8 cellular contexts compared by ENCODE assay signal in the genomic region with DNA sequence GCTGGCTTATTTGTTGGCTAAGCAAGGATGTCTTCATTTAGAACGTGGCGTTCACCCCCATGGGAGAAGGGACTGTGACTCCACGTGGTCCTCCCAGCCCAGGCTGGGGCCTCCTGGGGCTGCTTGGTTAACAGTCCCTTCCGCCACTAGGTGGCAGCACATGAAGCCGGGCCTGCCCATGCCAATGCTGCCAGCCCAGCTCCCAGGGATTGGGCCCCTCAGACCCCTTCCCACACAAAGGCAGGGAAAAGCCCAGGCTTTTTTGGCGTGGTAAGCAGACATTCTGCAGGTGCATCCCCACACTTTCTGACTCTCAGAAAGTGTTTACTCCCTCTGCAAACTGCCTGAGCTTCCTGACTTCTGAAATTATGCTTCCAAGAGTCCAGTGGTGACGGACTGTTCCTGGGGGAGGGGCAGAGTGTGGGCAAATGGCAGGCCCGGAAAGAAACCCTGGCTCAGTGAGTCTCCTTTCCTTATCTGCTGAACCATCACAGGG. TPM values are rescaled to one million over a fixed set of nuclear protein-coding genes. Genes with fewer than 3 reads are reported as not detected.
A peak's percentile ranks its signal among the peaks of the same experiment; 100 is the strongest.
DNase-seq lines count a peak whose midpoint lies in the region; ATAC-seq and TF ChIP-seq lines count a peak whose summit lies in the region.

No MANE protein-coding gene starts in this region.

- H4K20me1 ChIP-seq in osteoblast (ENCODE audit: insufficient read depth, low read length), result peaks cover 47% of the 10 kb centered on the region

- H3K4me1 Mint-ChIP-seq in CD4-positive, alpha-beta memory T cell, result peaks cover 28 to 53% (median 43%) of the 10 kb centered on the region in 4 donors
- H3K4me1 Mint-ChIP-seq in HFFc6 (ENCODE audit: low read depth), result peaks cover 35% of the 10 kb centered on the region

- peaks cover 49% of the 10 kb centered on the region for H3K4me1 ChIP-seq in CD4-positive, alpha-beta memory T cell (ENCODE audit: insufficient read depth, low read length)
- H3K4me1 ChIP-seq in osteoblast (ENCODE audit: insufficient read depth, low read length) (peaks cover 10% of the 10 kb centered on the region), thyroid gland (peaks cover 27 to 62% of the 10 kb centered on the region in 2 donors)

- no peak overlapping the region for H3K4me2 ChIP-seq in osteoblast (ENCODE audit: insufficient read depth, low read length)

- DNase-seq in CD4-positive, alpha-beta memory T cell, result peak; percentile 70 to 81 (median 74)
- peak; percentile 57 for DNase-seq in HFFc6
- peak; percentile 52 for DNase-seq in RPMI7951 (ENCODE audit: low read depth)
- peak; percentile 79 for DNase-seq in activated T-helper 9 cell treated with anti-CD3 and anti-CD28 coated beads, Interleukin-2, amount 50 U/mL, for 16 hours (ENCODE audit: low read depth)
- peak; percentile 45 for DNase-seq in foreskin melanocyte
- peak; percentile 99 for DNase-seq in osteoblast (ENCODE audit: insufficient read length, low spot score, missing footprints)
- peak; percentile 81 to 87 for DNase-seq in thyroid gland

- CTCF ChIA-PET in CD4-positive, alpha-beta memory T cell (lab: Charles Lee; ENCODE audit: partially characterized antibody), result interaction anchor here (0.6 to 7.1 kb wide), 32 partner anchors 10 to 462 kb away, joined by 3 to 168 read pairs (median 8); partner anchors contain the start of genes APOBEC3C, APOBEC3G, CBX7 and RPL3

- peaks cover 32% of the 10 kb centered on the region for H3K79me2 ChIP-seq in osteoblast (ENCODE audit: insufficient read depth, low read length)

- peak overlapping the region in 1 of 8 donors; percentile 54 for H3K4me3 Mint-ChIP-seq in CD4-positive, alpha-beta memory T cell
- no peak overlapping the region for H3K4me3 Mint-ChIP-seq in HFFc6

- H3K36me3 ChIP-seq in CD4-positive, alpha-beta memory T cell (ENCODE audit: insufficient read depth, low read length), result peaks cover 29% of the 10 kb centered on the region
- peaks cover 30% of the 10 kb centered on the region for H3K36me3 ChIP-seq in osteoblast (ENCODE audit: insufficient read depth, low read length)
- H3K36me3 ChIP-seq in thyroid gland, result peaks cover 12 to 13% of the 10 kb centered on the region in 2 donors

- H2AFZ ChIP-seq in osteoblast (ENCODE audit: low read length), result no peak overlapping the region

- TF ChIP-seq CTCF in HFFc6 (IDR thresholded peaks at IDR 0.05) (peak; percentile 97), osteoblast (IDR thresholded peaks at IDR 0.05; ENCODE audit: extremely low read depth, low read depth, low read length) (peak; percentile 93), thyroid gland (IDR thresholded peaks at IDR 0.05) (peak; percentile 72 to 88 (median 78))

- no peak for ATAC-seq in GM21737 (IDR thresholded peaks at IDR 0.05; ENCODE audit: unreplicated experiment)

- no peaks in the 10 kb centered on the region for H3K9me3 ChIP-seq in CD4-positive, alpha-beta memory T cell (ENCODE audit: control insufficient read depth in 1 of 2, low read length in 2 of 2)
- no peaks in the 10 kb centered on the region for H3K9me3 ChIP-seq in osteoblast (ENCODE audit: low read depth, low read length)
- no peaks in the 10 kb centered on the region for H3K9me3 ChIP-seq in thyroid gland

- 25 to 26% methylated on average over 5 to 6 of the region's 8 CpGs for WGBS in thyroid gland, 2 donors

- no peaks in the 10 kb centered on the region for H3K27me3 ChIP-seq in CD4-positive, alpha-beta memory T cell (ENCODE audit: insufficient read depth, low read length)
- H3K27me3 ChIP-seq in osteoblast (ENCODE audit: insufficient read depth, low read length) (peaks cover 5% of the 10 kb centered on the region), thyroid gland (no peaks in the 10 kb centered on the region)

- peak overlapping the region in 6 of 7 donors; percentile 7 to 87 (median 66) for H3K27ac Mint-ChIP-seq in CD4-positive, alpha-beta memory T cell
- 0 out of 2 replicates have a peak overlapping the region, but pooled peaks have one; percentile 8 for H3K27ac Mint-ChIP-seq in HFFc6

- no peak overlapping the region for H3K4me3 ChIP-seq in CD4-positive, alpha-beta memory T cell (ENCODE audit: low read length in 2 of 2)
- no peak overlapping the region for H3K4me3 ChIP-seq in osteoblast (ENCODE audit: insufficient read depth, low read length)
- no peak overlapping the region for H3K4me3 ChIP-seq in thyroid gland (replicated peaks in 1 of 3)

- intact Hi-C loops in CD4-positive, alpha-beta memory T cell (cut with micrococcal nuclease), result no loop called here
- intact Hi-C loops in thyroid gland (cut with DNase I), result loop anchor here (5.0 to 10.0 kb wide), 3 partner anchors 94 to 436 kb away; no protein-coding TSS in a partner anchor

- no peaks in the 10 kb centered on the region for H3K9me3 Mint-ChIP-seq in CD4-positive, alpha-beta memory T cell
- no peaks in the 10 kb centered on the region for H3K9me3 Mint-ChIP-seq in HFFc6

- no peak for TF ChIP-seq POLR2A in thyroid gland (IDR thresholded peaks at IDR 0.05)

- peaks cover 0 to 32% of the 10 kb centered on the region in 2 donors for H3K36me3 Mint-ChIP-seq in CD4-positive, alpha-beta memory T cell
- no peaks in the 10 kb centered on the region; the same call in 1 of the 2 replicates for H3K36me3 Mint-ChIP-seq in HFFc6 (ENCODE audit: low read depth)

- H3K27ac ChIP-seq in CD4-positive, alpha-beta memory T cell (ENCODE audit: low read depth, low read length), result no peak overlapping the region
- H3K27ac ChIP-seq in osteoblast (ENCODE audit: low read depth, low read length), result no peak overlapping the region
- no peak overlapping the region for H3K27ac ChIP-seq in thyroid gland

- POLR2A ChIA-PET in CD4-positive, alpha-beta memory T cell (lab: Charles Lee; ENCODE audit: partially characterized antibody), result interaction anchor here (0.8 to 6.2 kb wide), 5 partner anchors 109 to 449 kb away, joined by 3 to 85 read pairs (median 27); partner anchors contain the start of gene RPL3

- H3K27me3 Mint-ChIP-seq in CD4-positive, alpha-beta memory T cell, result no peaks in the 10 kb centered on the region
- H3K27me3 Mint-ChIP-seq in HFFc6 (ENCODE audit: insufficient read depth), result peaks cover 7% of the 10 kb centered on the region

RNA-seq across cellular contexts. Expression of gene CBX6, which starts 3.1 kb away (rescaled TPM):
- total RNA-seq in CD4-positive, alpha-beta memory T cell, result 10 to 100 TPM; 85.0 to 88.0 TPM
- polyA plus RNA-seq in CD4-positive, alpha-beta memory T cell, result 10 to 100 TPM in 1 of 2 donors, 1 to 10 TPM in 1; 4.1 to 10.9 TPM
- total RNA-seq in HFFc6 (2021; fragmentation: NEBNext Ultra II Directional; extraction: Animal tissue kit (Norgen Biotek cat#: 25700)), result 10 to 100 TPM; 72.0 to 91.5 (median 75.3) TPM
- 14.5 and 23.5 TPM in 2 replicates for total RNA-seq in RPMI7951 (2014; rRNA removed; shearing (Covaris generic))
- total RNA-seq in osteoblast (58.6 and 59.5 TPM in 2 replicates), thyroid gland (100 to 1,000 TPM in 2 of 4 donors, 10 to 100 TPM in 2; 47.2 to 118 (median 85.0) TPM)

RNA-seq across cellular contexts. Expression of gene NPTXR, which starts 25.1 kb away (rescaled TPM):
- 1 to 10 TPM; 8.6 to 9.0 TPM for total RNA-seq in CD4-positive, alpha-beta memory T cell
- polyA plus RNA-seq in CD4-positive, alpha-beta memory T cell, result under 1 TPM; 0.31 to 0.61 TPM
- total RNA-seq in HFFc6 (2021; fragmentation: NEBNext Ultra II Directional; extraction: Animal tissue kit (Norgen Biotek cat#: 25700)), result 1 to 10 TPM; 1.4 to 5.4 (median 1.6) TPM
- total RNA-seq in RPMI7951 (2014; rRNA removed; shearing (Covaris generic)), result 0.12 and 0.39 TPM in 2 replicates
- total RNA-seq in osteoblast (0.72 and 1.5 TPM in 2 replicates), thyroid gland (1 to 10 TPM; 3.6 to 8.7 (median 4.4) TPM)

Comparison
In these comparisons a context has a peak if more than half of its experiments do, and no peak if none do; other contexts are left out.
1. DNase-seq: peak in every context shown above with its lines; median percentile 99 in osteoblast; 84 in thyroid gland; 79 in activated T-helper 9 cell treated with anti-CD3 and anti-CD28 coated beads, Interleukin-2, amount 50 U/mL, for 16 hours; 74 in CD4-positive, alpha-beta memory T cell; 57 in HFFc6; 52 in RPMI7951; 45 in foreskin melanocyte.